ENCODE assay signal across 8 cellular contexts in genomic region chr12:66693901-66694513, GRCh38. TPM values are rescaled to one million over a fixed set of nuclear protein-coding genes. Genes with fewer than 3 reads are reported as not detected.
DNase-seq lines count a peak whose midpoint lies in the region; ATAC-seq, FAIRE-seq and TF ChIP-seq lines count a peak whose summit lies in the region.

No MANE protein-coding gene starts in this region.

- no peaks in the 10 kb centered on the region for H3K79me1 ChIP-seq in mesendoderm (ENCODE audit: low read length)

- H3K9ac ChIP-seq in mesendoderm (ENCODE audit: low read length), result no peak overlapping the region

- H3K4ac ChIP-seq in mesendoderm (ENCODE audit: low read depth, low read length), result no peak overlapping the region

- no peak overlapping the region for H3K23ac ChIP-seq in mesendoderm (ENCODE audit: low read length)

- intact Hi-C loops in uterus (cut with DNase I; ENCODE audit: low total_unique reads), result no loop called here

- H3K4me3 ChIP-seq in AG10803 (ENCODE audit: low read length), result no peak overlapping the region
- H3K4me3 ChIP-seq in SJCRH30, result no peak overlapping the region
- H3K4me3 ChIP-seq in mesendoderm (ENCODE audit: low read length), result no peak overlapping the region
- H3K4me3 ChIP-seq in uterus, result no peak overlapping the region

- TF ChIP-seq POLR2A in GM12891 (IDR thresholded peaks at IDR 0.05; ENCODE audit: low read depth, low read length) (no peak), uterus (IDR thresholded peaks at IDR 0.05) (no peak)

- no peaks in the 10 kb centered on the region for H3K9me3 ChIP-seq in SJCRH30 (replicated peaks)
- no peaks in the 10 kb centered on the region for H3K9me3 ChIP-seq in uterus

- H3K27me3 ChIP-seq in SJCRH30 (no peaks in the 10 kb centered on the region), mesendoderm (ENCODE audit: insufficient read depth, low read length, poor library complexity) (no peaks in the 10 kb centered on the region), uterus (no peaks in the 10 kb centered on the region)

- peak; percentile 91 for FAIRE-seq in GM12891 (lab: Jason Lieb, UNC)

- no CpG with 5 or more reads among the region's 1 CpG for WGBS in mesendoderm (ENCODE audit: extremely low coverage, insufficient coverage, low lambda C conversion rate)

- no peak overlapping the region for H2AK5ac ChIP-seq in mesendoderm (ENCODE audit: low read length)

- DNase-seq in AG10803 (ENCODE audit: low read depth), result peak; percentile 77
- DNase-seq in GM12891 (ENCODE audit: insufficient read length, low spot score), result peak; percentile 10
- DNase-seq in MV-4-11 (lab: John Stamatoyannopoulos, UW), result peak; percentile 65
- peak; percentile 42 to 84 for DNase-seq in SJCRH30
- DNase-seq in effector CD4-positive, alpha-beta T cell, result peak; percentile 9
- peak; percentile 68 for DNase-seq in mesendoderm
- peak in 1 of 2 donors; percentile 15 for DNase-seq in uterus

- no peak overlapping the region for H4K8ac ChIP-seq in mesendoderm (ENCODE audit: low read depth, low read length)

- no peak overlapping the region for H4K5ac ChIP-seq in mesendoderm (ENCODE audit: low read length)

- no peak overlapping the region for H2BK15ac ChIP-seq in mesendoderm (replicated peaks; ENCODE audit: low read depth)

- TF ChIP-seq CTCF in AG10803 (conservative IDR thresholded peaks at IDR 0.05; ENCODE audit: low read length), result peak; percentile 76
- peak; percentile 24 to 58 (median 47) for TF ChIP-seq CTCF in uterus (IDR thresholded peaks at IDR 0.05)

- H2BK5ac ChIP-seq in mesendoderm (ENCODE audit: low read length), result no peak overlapping the region

- H3K56ac ChIP-seq in mesendoderm (ENCODE audit: low read length), result no peak overlapping the region

- H3K36me3 ChIP-seq in SJCRH30 (no peaks in the 10 kb centered on the region), mesendoderm (ENCODE audit: control insufficient read depth, insufficient read depth, low read length) (no peaks in the 10 kb centered on the region), uterus (no peaks in the 10 kb centered on the region)

- H3K27ac ChIP-seq in SJCRH30, result no peak overlapping the region
- no peak overlapping the region for H3K27ac ChIP-seq in mesendoderm (ENCODE audit: low read depth, low read length)
- no peak overlapping the region for H3K27ac ChIP-seq in uterus

- no peak overlapping the region for H2BK120ac ChIP-seq in mesendoderm (ENCODE audit: low read depth, low read length)

- no peaks in the 10 kb centered on the region for H3K79me2 ChIP-seq in mesendoderm (ENCODE audit: control insufficient read depth, insufficient read depth, low read length)

- H3K4me1 ChIP-seq in SJCRH30 (0 out of 2 replicates have a peak, but pooled peaks cover 4% of the 10 kb centered on the region), mesendoderm (ENCODE audit: control insufficient read depth, low read depth, low read length) (no peaks in the 10 kb centered on the region), uterus (no peaks in the 10 kb centered on the region)

- no peak overlapping the region for H3K4me2 ChIP-seq in mesendoderm (ENCODE audit: low read length)

- no peak overlapping the region for H3K18ac ChIP-seq in mesendoderm (ENCODE audit: low read length)

- ATAC-seq in HG02678 (IDR thresholded peaks at IDR 0.05; ENCODE audit: unreplicated experiment), result peak; percentile 90

TF ChIP-seq in GM12891, 5 proteins besides CTCF, POLR2A, EP300 and RAD21:
- no peak for TF ChIP-seq SPI1 (IDR thresholded peaks at IDR 0.05; ENCODE audit: low read depth, low read length)
- no peak for TF ChIP-seq POU2F2 (IDR thresholded peaks at IDR 0.05; ENCODE audit: low read depth, low read length)
- TF ChIP-seq TAF1 (IDR thresholded peaks at IDR 0.05; ENCODE audit: low read depth, low read length), result no peak
- TF ChIP-seq PAX5 (IDR thresholded peaks at IDR 0.05; ENCODE audit: insufficient read depth, low read length, severe bottlenecking), result no peak
- TF ChIP-seq POLR2AphosphoS5 (IDR thresholded peaks at IDR 0.05; ENCODE audit: low read depth, low read length), result no peak

RNA-seq across cellular contexts. Expression of gene GRIP1, which starts 15.1 kb away (rescaled TPM):
- polyA plus RNA-seq in GM12891 (2012; ENCODE audit: low read depth, missing spikeins), result 0.05 TPM
- 8.2 and 8.8 TPM in 2 replicates for total RNA-seq in SJCRH30 (2014; rRNA removed; shearing (Covaris generic))
- polyA plus RNA-seq in mesendoderm (2013, experiment 1 of 2), result 8.9 TPM
- 7.6 TPM for polyA plus RNA-seq in mesendoderm (2013, experiment 2 of 2)
- 10 to 100 TPM in 2 of 4 donors, 1 to 10 TPM in 1, not detected in 1; 6.4 to 74.8 (median 19.2) TPM for total RNA-seq in uterus
